ENCODE assay signal across 15 cellular contexts in the genomic region with DNA sequence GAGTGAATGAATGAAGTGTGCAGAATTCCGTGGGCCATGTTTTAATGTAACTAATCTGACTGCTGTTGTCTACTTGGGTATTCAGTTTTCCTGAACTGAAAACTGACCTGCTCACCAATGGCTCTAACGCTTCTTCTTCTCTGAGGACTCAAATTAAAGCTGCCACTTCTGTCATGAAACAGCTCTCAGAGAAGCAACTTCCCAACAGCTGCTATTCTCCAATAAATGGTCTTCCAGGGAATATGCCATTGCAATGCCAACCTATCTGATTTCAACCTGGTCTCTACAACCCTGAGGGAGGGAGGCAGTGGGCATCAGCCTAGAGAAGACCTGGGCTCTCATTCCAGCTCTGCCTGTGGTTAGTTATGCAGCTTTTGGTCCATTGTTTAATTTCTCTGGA.
DNase-seq lines count a peak whose midpoint lies in the region; TF ChIP-seq lines count a peak whose summit lies in the region.
"Had no signal": no experiment of that assay in that cellular context is flagged by ENCODE, and none has a peak within 500 bp of the region (broad histone marks: within the 10 kb centered on the region; RNA-seq: fewer than 3 reads in every experiment).

No MANE protein-coding gene starts in this region.

- H3K4me1 ChIP-seq in colonic mucosa = no peaks in the 10 kb centered on the region
- H3K4me1 ChIP-seq: BLaER1 had no signal

- H3K27me3 Mint-ChIP-seq in chondrocyte (ENCODE audit: low read depth) (no peaks in the 10 kb centered on the region), nephron progenitor cell (ENCODE audit: low read depth, poor library complexity) (peaks cover 8% of the 10 kb centered on the region), mesothelial cell of epicardium (ENCODE audit: low read depth) (peaks cover 19% of the 10 kb centered on the region)

- H3K27ac Mint-ChIP-seq in chondrocyte (ENCODE audit: unreplicated experiment) (peak overlapping the region; percentile 94), nephron progenitor cell (peak overlapping the region; percentile 40), mesothelial cell of epicardium (no peak overlapping the region)
- H3K27ac Mint-ChIP-seq: CD8-positive, alpha-beta memory T cell had no signal

- no peak overlapping the region for H3K9ac ChIP-seq in colonic mucosa (ENCODE audit: low read depth in 2 of 2, low read length in 2 of 2)
- H3K9ac ChIP-seq: BLaER1, GM23248 had no signal

- no peaks in the 10 kb centered on the region for H3K27me3 ChIP-seq in colonic mucosa
- H3K27me3 ChIP-seq: BLaER1 had no signal

- no peak overlapping the region for H3K27ac ChIP-seq in colonic mucosa
- H3K27ac ChIP-seq: 22Rv1, BLaER1, GM23248 had no signal

- no peaks in the 10 kb centered on the region for H3K9me3 ChIP-seq in colonic mucosa
- H3K9me3 ChIP-seq: BLaER1, Caco-2 had no signal

- no peaks in the 10 kb centered on the region for H3K36me3 ChIP-seq in colonic mucosa
- H3K36me3 ChIP-seq: BLaER1 had no signal

- intact Hi-C loops in colonic mucosa (cut with DNase I) = no loop called here

- H3K9me3 Mint-ChIP-seq in chondrocyte (ENCODE audit: low read depth) (no peaks in the 10 kb centered on the region), nephron progenitor cell (peaks cover 20% of the 10 kb centered on the region), mesothelial cell of epicardium (peaks cover 8% of the 10 kb centered on the region)

- H3K4me3 ChIP-seq in colonic mucosa = no peak overlapping the region
- H3K4me3 ChIP-seq: BLaER1, GM12878, GM23248 had no signal

- TF ChIP-seq CTCF in chondrocyte (IDR thresholded peaks at IDR 0.05) = no peak
- TF ChIP-seq CTCF in nephron progenitor cell (IDR thresholded peaks at IDR 0.05) = no peak
- TF ChIP-seq CTCF in mesothelial cell of epicardium (IDR thresholded peaks at IDR 0.05; ENCODE audit: unreplicated experiment) = no peak
- no peak for TF ChIP-seq CTCF in GM10248 (IDR thresholded peaks at IDR 0.05; ENCODE audit: control extremely low read depth, extremely low read depth, low read depth, missing control alignments)
- TF ChIP-seq CTCF in colonic mucosa (IDR thresholded peaks at IDR 0.05) = no peak

- peak; percentile 37 for DNase-seq in DMS53 (lab: John Stamatoyannopoulos, UW)
- DNase-seq in DMS53 treated with DMSO at 0.1 percent for 48 hours (lab: John Stamatoyannopoulos, UW; ENCODE audit: unreplicated experiment) = no peak
- DNase-seq in chondrocyte (ENCODE audit: low spot score) = no peak
- DNase-seq in nephron progenitor cell = no peak
- no peak for DNase-seq in mesothelial cell of epicardium (ENCODE audit: low spot score in 2 of 2, unreplicated experiment in 2 of 2)
- DNase-seq in GM10248 (ENCODE audit: extremely low spot score) = no peak
- DNase-seq in colonic mucosa = no peak
- DNase-seq: AML-193; Caco-2; CD8-positive, alpha-beta memory T cell; GM23248; IMR-90 had no signal

- H3K4me1 Mint-ChIP-seq in chondrocyte (ENCODE audit: low read depth) = peaks cover 46% of the 10 kb centered on the region
- H3K4me1 Mint-ChIP-seq in nephron progenitor cell = peaks cover 44% of the 10 kb centered on the region
- no peaks in the 10 kb centered on the region for H3K4me1 Mint-ChIP-seq in mesothelial cell of epicardium
- H3K4me1 Mint-ChIP-seq: CD8-positive, alpha-beta memory T cell had no signal

- H3K4me3 Mint-ChIP-seq in chondrocyte (ENCODE audit: unreplicated experiment) (no peak overlapping the region), nephron progenitor cell (no peak overlapping the region), mesothelial cell of epicardium (no peak overlapping the region)
- H3K4me3 Mint-ChIP-seq: CD8-positive, alpha-beta memory T cell had no signal

- POLR2A ChIA-PET in GM10248 (lab: Yijun Ruan, JAX) = no interaction called here

- H3K36me3 Mint-ChIP-seq in chondrocyte (ENCODE audit: low read depth) (no peaks in the 10 kb centered on the region), nephron progenitor cell (ENCODE audit: low read depth) (no peaks in the 10 kb centered on the region), mesothelial cell of epicardium (no peaks in the 10 kb centered on the region)
- H3K36me3 Mint-ChIP-seq: CD8-positive, alpha-beta memory T cell had no signal

- CTCF ChIA-PET in GM10248 (lab: Yijun Ruan, JAX) = interaction anchor here (1.4 kb wide), 1 partner anchor 11 kb away, joined by 3 read pairs; no protein-coding TSS in a partner anchor
